Comparison of ENCODE assay signal across 9 cellular contexts in the genomic region with DNA sequence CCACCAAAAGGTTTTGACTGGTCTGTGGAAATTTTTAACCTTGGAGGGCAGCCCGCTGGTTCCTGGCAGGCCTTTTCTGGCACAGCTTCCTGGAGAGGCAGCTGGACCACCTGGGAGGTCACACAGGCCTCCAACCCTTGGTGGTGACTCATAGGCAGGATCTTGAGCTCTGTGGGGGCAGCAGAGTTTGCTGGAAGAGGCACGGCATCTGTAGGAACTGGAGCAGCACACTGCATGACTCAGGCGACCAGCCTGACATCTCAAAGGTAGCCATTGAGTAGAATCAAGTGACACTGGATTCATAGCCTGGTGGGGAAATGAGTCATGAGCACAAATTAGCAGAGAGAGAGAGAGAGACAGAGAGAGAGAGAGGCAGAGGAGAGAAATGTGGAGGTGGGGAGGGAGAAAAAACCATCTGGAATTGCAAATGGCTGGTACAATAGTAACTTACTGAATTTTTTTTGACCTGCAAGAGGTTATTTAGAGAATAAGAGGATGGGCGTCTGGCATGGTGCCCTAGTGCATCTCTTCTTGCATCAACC. TPM values are rescaled to one million over a fixed set of nuclear protein-coding genes. Genes with fewer than 3 reads are reported as not detected.
DNase-seq lines count a peak whose midpoint lies in the region; ATAC-seq and TF ChIP-seq lines count a peak whose summit lies in the region.
"Had no signal": no experiment of that assay in that cellular context is flagged by ENCODE, and none has a peak within 500 bp of the region (broad histone marks: within the 10 kb centered on the region; RNA-seq: fewer than 3 reads in every experiment).

No MANE protein-coding gene starts in this region.

- no peaks in the 10 kb centered on the region for H3K27me3 ChIP-seq in brain microvascular endothelial cell (replicated peaks)
- no peaks in the 10 kb centered on the region for H3K27me3 ChIP-seq in CD8-positive, alpha-beta T cell (ENCODE audit: insufficient read depth, low read length)

- H3K27ac ChIP-seq in brain microvascular endothelial cell: no peak overlapping the region
- no peak overlapping the region for H3K27ac ChIP-seq in CD8-positive, alpha-beta T cell (ENCODE audit: low read depth, low read length)
- H3K27ac ChIP-seq: KMS-11 had no signal

- H3K4me1 Mint-ChIP-seq in CD8-positive, alpha-beta T cell (ENCODE audit: low read depth): peaks cover 26% of the 10 kb centered on the region

- H3K4me3 Mint-ChIP-seq in CD8-positive, alpha-beta T cell: no peak overlapping the region

- H3K36me3 Mint-ChIP-seq in CD8-positive, alpha-beta T cell: no peaks in the 10 kb centered on the region

- H3K27ac Mint-ChIP-seq in CD8-positive, alpha-beta T cell: no peak overlapping the region

- ATAC-seq in mucosa of descending colon: peak; percentile 44
- ATAC-seq in HG03196 (IDR thresholded peaks at IDR 0.05; ENCODE audit: unreplicated experiment): no peak
- ATAC-seq in CD8-positive, alpha-beta T cell: no peak
- ATAC-seq in GM19035 (IDR thresholded peaks at IDR 0.05; ENCODE audit: unreplicated experiment): no peak
- no peak for ATAC-seq in GM21390 (IDR thresholded peaks at IDR 0.05; ENCODE audit: unreplicated experiment)

- H3K4me3 ChIP-seq in brain microvascular endothelial cell (ENCODE audit: low read depth, low read length) (no peak overlapping the region), mucosa of descending colon (no peak overlapping the region)
- H3K4me3 ChIP-seq in CD8-positive, alpha-beta T cell (ENCODE audit: low read depth, low read length): no peak overlapping the region

- in situ Hi-C loops in brain microvascular endothelial cell (cut with HindIII; ENCODE audit: low pct_ligation_motif_present, low sequenced_read_pairs): no loop called here

- intact Hi-C loops in mucosa of descending colon (cut with DNase I, micrococcal nuclease): no loop called here
- intact Hi-C loops in CD8-positive, alpha-beta T cell (cut with DNase I, micrococcal nuclease): loop anchor here in 1 of 2 experiments (5.0 kb wide), 3 partner anchors 128 to 448 kb away; no protein-coding TSS in a partner anchor

- H3K9me3 Mint-ChIP-seq in CD8-positive, alpha-beta T cell: no peaks in the 10 kb centered on the region

- H3K4me1 ChIP-seq in mucosa of descending colon (ENCODE audit: low read depth): no peaks in the 10 kb centered on the region
- H3K4me1 ChIP-seq in CD8-positive, alpha-beta T cell (ENCODE audit: insufficient read depth, low read length): peaks cover 8% of the 10 kb centered on the region

- POLR2A ChIA-PET in CD8-positive, alpha-beta T cell (lab: Charles Lee): no interaction called here

- CTCF ChIA-PET in CD8-positive, alpha-beta T cell (lab: Charles Lee): interaction anchor here (0.9 to 1.8 kb wide), 5 partner anchors 16 to 571 kb away, joined by 3 to 9 read pairs (median 4); no protein-coding TSS in a partner anchor

- H3K9me3 ChIP-seq in mucosa of descending colon: no peaks in the 10 kb centered on the region
- no peaks in the 10 kb centered on the region for H3K9me3 ChIP-seq in CD8-positive, alpha-beta T cell (ENCODE audit: low read length)

- TF ChIP-seq CTCF in brain microvascular endothelial cell (IDR thresholded peaks at IDR 0.05; ENCODE audit: low read depth, low read length, missing control alignments) (no peak), mucosa of descending colon (IDR thresholded peaks at IDR 0.05) (no peak)
- TF ChIP-seq CTCF in CD8-positive, alpha-beta T cell (IDR thresholded peaks at IDR 0.05): no peak

- peak; percentile 94 for DNase-seq in DMS53 (lab: John Stamatoyannopoulos, UW)
- peak; percentile 92 for DNase-seq in MV-4-11 (lab: John Stamatoyannopoulos, UW)
- peak; percentile 86 for DNase-seq in brain microvascular endothelial cell
- DNase-seq in mucosa of descending colon: no peak
- no peak for DNase-seq in CD8-positive, alpha-beta T cell

- H3K27me3 Mint-ChIP-seq in CD8-positive, alpha-beta T cell (ENCODE audit: low read depth): peaks cover 4% of the 10 kb centered on the region

- H3K36me3 ChIP-seq in brain microvascular endothelial cell (replicated peaks): no peaks in the 10 kb centered on the region
- no peaks in the 10 kb centered on the region for H3K36me3 ChIP-seq in mucosa of descending colon (ENCODE audit: low read depth)
- H3K36me3 ChIP-seq in CD8-positive, alpha-beta T cell (ENCODE audit: insufficient read depth, low read length): no peaks in the 10 kb centered on the region

RNA-seq across cellular contexts. Expression of a gene that starts 57.4 kb away (rescaled TPM):
- total RNA-seq in mucosa of descending colon: not detected
- not detected for total RNA-seq in CD8-positive, alpha-beta T cell

Comparison
In these comparisons a context has a peak if more than half of its experiments do, and no peak if none do; other contexts are left out.
1. DNase-seq: peak in DMS53 (single experiment), MV-4-11 (single experiment) and brain microvascular endothelial cell (single experiment); none in mucosa of descending colon (0 of 3) and CD8-positive, alpha-beta T cell (0 of 7).